ENCODE assay signal across 8 cellular contexts in genomic region chr1:33349778-33350610, GRCh38. TPM values are rescaled to one million over a fixed set of nuclear protein-coding genes. Genes with fewer than 3 reads are reported as not detected.
A peak's percentile ranks its signal among the peaks of the same experiment; 100 is the strongest.
DNase-seq lines count a peak whose midpoint lies in the region; ATAC-seq and TF ChIP-seq lines count a peak whose summit lies in the region.

No MANE protein-coding gene starts in this region.

- H3K4me1 Mint-ChIP-seq in CD14-positive monocyte = peaks cover 50% of the 10 kb centered on the region
- peaks cover 47% of the 10 kb centered on the region for H3K4me1 Mint-ChIP-seq in activated CD4-positive, alpha-beta memory T cell treated with anti-CD3 and anti-CD28 coated beads, Interleukin-2, amount 10 ng/mL, durations not matched to agents 7 days and 5 days

- H3K4me1 ChIP-seq in ectodermal cell (ENCODE audit: control insufficient read depth, insufficient read depth, low read length) = peaks cover 58% of the 10 kb centered on the region
- peaks cover 4 to 5% of the 10 kb centered on the region in 2 donors for H3K4me1 ChIP-seq in lung (ENCODE audit: control insufficient read depth in 2 of 2, insufficient read depth in 2 of 2, low read length in 2 of 2)

- WGBS in ectodermal cell, 2 experiments = 1% methylated on average over 104 of the region's 104 CpGs
- 0% methylated on average over 80 to 104 of the region's 104 CpGs for WGBS in lung, 2 donors

- DNase-seq in CD14-positive monocyte (ENCODE audit: low spot score) (peak; percentile 83), NCI-H748 treated with DMSO at 0.1 percent for 48 hours (lab: John Stamatoyannopoulos, UW) (peak; percentile 41), lung (ENCODE audit: low spot score) (peak; percentile 85)
- peak; percentile 84 for DNase-seq in activated CD4-positive, alpha-beta memory T cell treated with anti-CD3 and anti-CD28 coated beads, Interleukin-2, amount 10 ng/mL, durations not matched to agents 7 days and 5 days
- peak; percentile 46 to 74 (median 63) for DNase-seq in stimulated activated CD4-positive, alpha-beta T cell treated with anti-CD3 and anti-CD28 coated beads, TNF-alpha, amount 100 ng/mL, for 24 hours (ENCODE audit: low read depth in 3 of 3)

- peaks cover 0 to 8% (median 3%) of the 10 kb centered on the region in 3 donors for H3K27me3 Mint-ChIP-seq in CD14-positive monocyte (ENCODE audit: low read depth in 3 of 3)
- H3K27me3 Mint-ChIP-seq in activated CD4-positive, alpha-beta memory T cell treated with anti-CD3 and anti-CD28 coated beads, Interleukin-2, amount 10 ng/mL, durations not matched to agents 7 days and 5 days = peaks cover 3% of the 10 kb centered on the region

- H3K27ac ChIP-seq in ectodermal cell (ENCODE audit: insufficient read depth, low read depth, low read length, poor library complexity, severe bottlenecking) (peak overlapping the region; percentile 75), lung (ENCODE audit: low read depth in 1 of 2, low read length in 1 of 2) (peak overlapping the region; percentile 96)

- POLR2A ChIA-PET in activated CD4-positive, alpha-beta memory T cell treated with anti-CD3 and anti-CD28 coated beads, Interleukin-2, amount 10 ng/mL, durations not matched to agents 7 days and 5 days (lab: Charles Lee) = interaction anchor here (0.7 to 2.7 kb wide), 13 partner anchors 9 to 223 kb away, joined by 3 to 12 read pairs (median 4); partner anchors contain the start of gene ZSCAN20

- H3K27me3 ChIP-seq in ectodermal cell (ENCODE audit: control insufficient read depth, insufficient read depth, low read length, poor library complexity, severe bottlenecking) (peaks cover 12% of the 10 kb centered on the region), lung (ENCODE audit: control insufficient read depth, insufficient read depth) (no peaks in the 10 kb centered on the region)

- no peak for TF ChIP-seq CTCF in CD14-positive monocyte (IDR thresholded peaks at IDR 0.05)
- TF ChIP-seq CTCF in lung (IDR thresholded peaks at IDR 0.05; ENCODE audit: control extremely low read depth, extremely low read depth) = no peak

- peak overlapping the region; percentile 87 to 93 for H3K4me3 Mint-ChIP-seq in CD14-positive monocyte
- H3K4me3 Mint-ChIP-seq in activated CD4-positive, alpha-beta memory T cell treated with anti-CD3 and anti-CD28 coated beads, Interleukin-2, amount 10 ng/mL, durations not matched to agents 7 days and 5 days = peak overlapping the region; percentile 86

- H3K36me3 Mint-ChIP-seq in CD14-positive monocyte = peaks cover 33 to 37% of the 10 kb centered on the region in 2 donors
- peaks cover 28% of the 10 kb centered on the region for H3K36me3 Mint-ChIP-seq in activated CD4-positive, alpha-beta memory T cell treated with anti-CD3 and anti-CD28 coated beads, Interleukin-2, amount 10 ng/mL, durations not matched to agents 7 days and 5 days (ENCODE audit: low read depth)

- ATAC-seq in GM19351 (IDR thresholded peaks at IDR 0.05; ENCODE audit: unreplicated experiment) = peak; percentile 66
- ATAC-seq in HG03457 (IDR thresholded peaks at IDR 0.05; ENCODE audit: unreplicated experiment) = peak; percentile 55
- peak; percentile 94 for ATAC-seq in lung (ENCODE audit: insufficient read depth, low FRiP score)

- intact Hi-C loops in CD14-positive monocyte (cut with micrococcal nuclease) = loop anchor here (2.0 kb wide), 2 partner anchors 15 to 167 kb away; partner anchors contain the start of gene TRIM62 (in 1 of the 2)

- peak overlapping the region; percentile 96 to 99 (median 98) for H3K27ac Mint-ChIP-seq in CD14-positive monocyte
- H3K27ac Mint-ChIP-seq in activated CD4-positive, alpha-beta memory T cell treated with anti-CD3 and anti-CD28 coated beads, Interleukin-2, amount 10 ng/mL, durations not matched to agents 7 days and 5 days = peak overlapping the region; percentile 84

- CTCF ChIA-PET in activated CD4-positive, alpha-beta memory T cell treated with anti-CD3 and anti-CD28 coated beads, Interleukin-2, amount 10 ng/mL, durations not matched to agents 7 days and 5 days (lab: Charles Lee) = interaction anchor here (0.7 to 2.0 kb wide), 7 partner anchors 10 to 251 kb away, joined by 3 to 12 read pairs (median 4); partner anchors contain the start of gene TRIM62

- H3K36me3 ChIP-seq in ectodermal cell (ENCODE audit: control insufficient read depth, insufficient read depth, low read length) = no peaks in the 10 kb centered on the region
- H3K36me3 ChIP-seq in lung (ENCODE audit: control insufficient read depth in 2 of 2, insufficient read depth in 2 of 2, low read length in 2 of 2) = peaks cover 0 to 3% of the 10 kb centered on the region in 2 donors

- H3K4me3 ChIP-seq in ectodermal cell (ENCODE audit: insufficient read depth, low read depth, low read length) (peak overlapping the region; percentile 80), lung (peak overlapping the region; percentile 89)

- no peaks in the 10 kb centered on the region for H3K9me3 ChIP-seq in ectodermal cell (ENCODE audit: control insufficient read depth, low read length)
- H3K9me3 ChIP-seq in lung (ENCODE audit: control insufficient read depth in 2 of 2, insufficient read depth in 1 of 2, low read length in 1 of 2) = peaks cover 0 to 2% of the 10 kb centered on the region in 2 donors

- no peaks in the 10 kb centered on the region for H3K9me3 Mint-ChIP-seq in CD14-positive monocyte
- no peaks in the 10 kb centered on the region for H3K9me3 Mint-ChIP-seq in activated CD4-positive, alpha-beta memory T cell treated with anti-CD3 and anti-CD28 coated beads, Interleukin-2, amount 10 ng/mL, durations not matched to agents 7 days and 5 days

RNA-seq across cellular contexts. Expression of gene A3GALT2, which starts 29.1 kb away (rescaled TPM):
- polyA plus RNA-seq in CD14-positive monocyte (not detected), lung (under 1 TPM in 1 of 2 donors, not detected in 1; 0.07 TPM)
- not detected for total RNA-seq in activated CD4-positive, alpha-beta memory T cell treated with anti-CD3 and anti-CD28 coated beads, Interleukin-2, amount 10 ng/mL, durations not matched to agents 7 days and 5 days
- not detected for polyA plus RNA-seq in ectodermal cell (2013, experiment 1 of 4)
- polyA plus RNA-seq in ectodermal cell (2013, experiment 2 of 4) = not detected
- polyA plus RNA-seq in ectodermal cell (2013, experiment 3 of 4) = not detected
- polyA plus RNA-seq in ectodermal cell (2013, experiment 4 of 4) = not detected
- under 1 TPM in 1 of 2 donors, not detected in 1; 0.28 TPM for total RNA-seq in lung

Comparison
In these comparisons a context has a peak if more than half of its experiments do, and no peak if none do; other contexts are left out.
1. Peak in every context shown above with its lines: DNase-seq, ATAC-seq, H3K4me3 ChIP-seq and H3K27ac ChIP-seq.